In genomic region chr17:43304792-43305191, GRCh38 we compare ENCODE assay signal across 6 cellular contexts.
DNase-seq lines count a peak whose midpoint lies in the region; ATAC-seq and TF ChIP-seq lines count a peak whose summit lies in the region.
"Not testable (repeated sequence)": the region's sequence is repeated elsewhere in the genome, so short reads cannot be mapped to it uniquely, and the experiment has no call there.

No MANE protein-coding gene starts in this region.

- DNase-seq in activated CD4-positive, alpha-beta T cell treated with anti-CD3 and anti-CD28 coated beads, Interleukin-2, amount 10 ng/mL, durations not matched to agents 24 days and 14 days: peak; percentile 37
- peak; percentile 19 for DNase-seq in activated CD8-positive, alpha-beta memory T cell treated with anti-CD3 and anti-CD28 coated beads for 24 hours
- DNase-seq in activated T-cell treated with anti-CD3 and anti-CD28 coated beads, Interleukin-2, amount 50 U/mL, for 24 hours: peak; percentile 6
- peak; percentile 23 for DNase-seq in lung (ENCODE audit: low spot score)
- peak; percentile 23 for DNase-seq in spleen
- DNase-seq in ureter (ENCODE audit: low spot score): peak; percentile 8

- not testable (repeated sequence) for H3K9me3 ChIP-seq in lung (ENCODE audit: control insufficient read depth in 2 of 2, insufficient read depth in 1 of 2, low read length in 1 of 2); spleen

- not testable (repeated sequence) for H3K4me1 Mint-ChIP-seq in activated CD4-positive, alpha-beta T cell treated with anti-CD3 and anti-CD28 coated beads, Interleukin-2, amount 10 ng/mL, durations not matched to agents 24 days and 14 days; activated T-cell treated with anti-CD3 and anti-CD28 coated beads, Interleukin-2, amount 50 U/mL, for 24 hours (ENCODE audit: low read depth)

- not testable (repeated sequence) for H3K27ac Mint-ChIP-seq in activated CD4-positive, alpha-beta T cell treated with anti-CD3 and anti-CD28 coated beads, Interleukin-2, amount 10 ng/mL, durations not matched to agents 24 days and 14 days; activated T-cell treated with anti-CD3 and anti-CD28 coated beads, Interleukin-2, amount 50 U/mL, for 24 hours

- not testable (repeated sequence) for TF ChIP-seq POLR2A in spleen (IDR thresholded peaks at IDR 0.05)

- not testable (repeated sequence) for H3K4me3 ChIP-seq in lung, spleen

- not testable (repeated sequence) for H3K4me3 Mint-ChIP-seq in activated CD4-positive, alpha-beta T cell treated with anti-CD3 and anti-CD28 coated beads, Interleukin-2, amount 10 ng/mL, durations not matched to agents 24 days and 14 days; activated T-cell treated with anti-CD3 and anti-CD28 coated beads, Interleukin-2, amount 50 U/mL, for 24 hours

- not testable (repeated sequence) for TF ChIP-seq CTCF in lung (IDR thresholded peaks at IDR 0.05; ENCODE audit: control extremely low read depth, extremely low read depth); spleen (IDR thresholded peaks at IDR 0.05 in 8 of 11, conservative IDR thresholded peaks at IDR 0.05 in 3 of 11)

- not testable (repeated sequence) for ATAC-seq in lung (ENCODE audit: insufficient read depth, low FRiP score)

- not testable (repeated sequence) for H3K27me3 Mint-ChIP-seq in activated CD4-positive, alpha-beta T cell treated with anti-CD3 and anti-CD28 coated beads, Interleukin-2, amount 10 ng/mL, durations not matched to agents 24 days and 14 days; activated T-cell treated with anti-CD3 and anti-CD28 coated beads, Interleukin-2, amount 50 U/mL, for 24 hours

- not testable (repeated sequence) for H3K27me3 ChIP-seq in lung (ENCODE audit: control insufficient read depth, insufficient read depth); spleen (replicated peaks in 1 of 7)

- H3K36me3 Mint-ChIP-seq in activated CD4-positive, alpha-beta T cell treated with anti-CD3 and anti-CD28 coated beads, Interleukin-2, amount 10 ng/mL, durations not matched to agents 24 days and 14 days (ENCODE audit: low read depth); activated T-cell treated with anti-CD3 and anti-CD28 coated beads, Interleukin-2, amount 50 U/mL, for 24 hours (ENCODE audit: low read depth): not testable (repeated sequence)

- intact Hi-C loops in activated CD4-positive, alpha-beta T cell treated with anti-CD3 and anti-CD28 coated beads, Interleukin-2, amount 10 ng/mL, durations not matched to agents 24 days and 14 days (cut with micrococcal nuclease); spleen (cut with DNase I; ENCODE audit: low total_unique reads): not testable (repeated sequence)

- H3K9me3 Mint-ChIP-seq in activated CD4-positive, alpha-beta T cell treated with anti-CD3 and anti-CD28 coated beads, Interleukin-2, amount 10 ng/mL, durations not matched to agents 24 days and 14 days; activated T-cell treated with anti-CD3 and anti-CD28 coated beads, Interleukin-2, amount 50 U/mL, for 24 hours: not testable (repeated sequence)

- H3K36me3 ChIP-seq in lung (ENCODE audit: control insufficient read depth in 2 of 2, insufficient read depth in 2 of 2, low read length in 2 of 2); spleen: not testable (repeated sequence)

- not testable (repeated sequence) for H3K27ac ChIP-seq in lung (ENCODE audit: low read depth in 1 of 2, low read length in 1 of 2); spleen

- 95 to 98% methylated on average over 13 to 14 of the region's 23 CpGs for WGBS in lung, 2 donors
- WGBS in spleen, 5 donors: 80 to 98% (median 95%) methylated on average over 1 to 13 of the region's 23 CpGs; no CpG with 5 or more reads in 1 of the 5 donors

- not testable (repeated sequence) for H3K4me1 ChIP-seq in lung (ENCODE audit: control insufficient read depth in 2 of 2, insufficient read depth in 2 of 2, low read length in 2 of 2); spleen
